ENCODE assay signal across 8 cellular contexts in the genomic region with DNA sequence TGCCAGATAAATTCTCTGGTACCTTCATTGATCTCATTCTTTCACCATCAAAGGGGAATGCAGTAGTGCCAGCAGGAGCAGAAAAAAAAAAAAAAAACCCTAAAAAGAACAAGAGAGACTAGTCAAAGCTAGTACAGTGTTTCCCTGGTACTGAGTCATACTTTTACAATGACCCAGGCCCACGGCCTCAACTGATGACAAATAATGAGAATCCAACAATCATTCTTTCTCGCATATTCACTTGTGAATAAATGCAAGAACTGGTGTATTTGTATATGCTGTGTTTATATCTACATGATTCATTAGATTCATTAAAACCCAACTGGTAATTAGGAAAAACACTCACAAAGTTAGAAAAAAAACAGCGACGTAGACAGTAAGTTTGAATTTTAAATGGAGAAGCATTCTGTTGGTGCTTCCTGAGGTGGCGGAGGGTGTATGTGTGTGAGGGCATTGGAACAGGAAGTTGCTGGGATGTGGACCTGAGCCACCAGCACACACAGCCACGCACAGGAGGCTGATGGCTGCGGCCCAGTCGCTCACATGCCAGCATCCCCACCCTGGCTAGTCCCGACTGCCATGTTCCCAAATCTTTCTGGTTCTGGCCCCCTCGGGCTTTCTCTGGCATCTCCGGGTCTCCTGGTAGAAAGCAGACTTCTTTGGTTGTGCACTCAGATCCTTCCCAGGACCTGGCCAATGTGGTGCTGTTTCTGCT.
DNase-seq lines count a peak whose midpoint lies in the region; ATAC-seq and TF ChIP-seq lines count a peak whose summit lies in the region.

No MANE protein-coding gene starts in this region.

- no peaks in the 10 kb centered on the region for H3K9me3 Mint-ChIP-seq in activated naive CD8-positive, alpha-beta T cell treated with anti-CD3 and anti-CD28 coated beads for 36 hours
- H3K9me3 Mint-ChIP-seq in neural crest cell, result no peaks in the 10 kb centered on the region

- H3K4me3 Mint-ChIP-seq in activated naive CD8-positive, alpha-beta T cell treated with anti-CD3 and anti-CD28 coated beads for 36 hours, result peak overlapping the region; percentile 52
- H3K4me3 Mint-ChIP-seq in neural crest cell, result no peak overlapping the region

- no peak for TF ChIP-seq CTCF in neural crest cell (conservative IDR thresholded peaks at IDR 0.05)

- H3K36me3 Mint-ChIP-seq in activated naive CD8-positive, alpha-beta T cell treated with anti-CD3 and anti-CD28 coated beads for 36 hours, result no peaks in the 10 kb centered on the region
- no peaks in the 10 kb centered on the region for H3K36me3 Mint-ChIP-seq in neural crest cell (ENCODE audit: low read depth)

- in situ Hi-C loops in KBM-7 (cut with MboI; ENCODE audit: low pct_unique_long_range_greater_than_20kb, low sequenced_read_pairs), result loop anchor here (25.0 kb wide), 3 partner anchors 106 to 356 kb away; no protein-coding TSS in a partner anchor

- DNase-seq in Daoy (ENCODE audit: low read depth) (peak; percentile 72), KBM-7 (peak; percentile 65), neural crest cell (ENCODE audit: low read depth, low spot score) (no peak), GOT3 (lab: John Stamatoyannopoulos, UW) (no peak), AML-193 (lab: John Stamatoyannopoulos, UW) (no peak)
- DNase-seq in activated naive CD8-positive, alpha-beta T cell treated with anti-CD3 and anti-CD28 coated beads for 36 hours, result peak; percentile 57
- no peak for DNase-seq in effector CD8-positive, alpha-beta T cell (lab: John Stamatoyannopoulos, UW)

- peaks cover 57% of the 10 kb centered on the region for H3K4me1 Mint-ChIP-seq in activated naive CD8-positive, alpha-beta T cell treated with anti-CD3 and anti-CD28 coated beads for 36 hours
- H3K4me1 Mint-ChIP-seq in neural crest cell, result peaks cover 69% of the 10 kb centered on the region

- peak overlapping the region; percentile 96 for H3K27ac Mint-ChIP-seq in activated naive CD8-positive, alpha-beta T cell treated with anti-CD3 and anti-CD28 coated beads for 36 hours
- H3K27ac Mint-ChIP-seq in neural crest cell (ENCODE audit: unreplicated experiment), result peak overlapping the region; percentile 35

- no peaks in the 10 kb centered on the region for H3K27me3 Mint-ChIP-seq in activated naive CD8-positive, alpha-beta T cell treated with anti-CD3 and anti-CD28 coated beads for 36 hours
- no peaks in the 10 kb centered on the region for H3K27me3 Mint-ChIP-seq in neural crest cell (ENCODE audit: low read depth)

- ATAC-seq in GM21515 (IDR thresholded peaks at IDR 0.05; ENCODE audit: unreplicated experiment), result peak; percentile 37

Comparison
In these comparisons a context has a peak if more than half of its experiments do, and no peak if none do; other contexts are left out.
1. DNase-seq: peak in Daoy (single experiment), KBM-7 (single experiment) and activated naive CD8-positive, alpha-beta T cell treated with anti-CD3 and anti-CD28 coated beads for 36 hours (single experiment); none in neural crest cell (single experiment), GOT3 (single experiment), AML-193 (0 of 2) and effector CD8-positive, alpha-beta T cell (single experiment).